In genomic region chr22:24631430-24632016, GRCh38 we compare ENCODE assay signal across 1 cellular context.
A peak's percentile ranks its signal among the peaks of the same experiment; 100 is the strongest.
TF ChIP-seq lines count a peak whose summit lies in the region.

No MANE protein-coding gene starts in this region.

TF ChIP-seq in WTC11, 78 proteins besides CTCF, POLR2A, EP300 and RAD21:
- 0 out of 2 replicates have a peak, but pooled peaks have one; percentile 18 for TF ChIP-seq ETV6 (CRISPR knock-in tag; IDR thresholded peaks at IDR 0.05)
